ENCODE assay signal across 19 cellular contexts in the genomic region with DNA sequence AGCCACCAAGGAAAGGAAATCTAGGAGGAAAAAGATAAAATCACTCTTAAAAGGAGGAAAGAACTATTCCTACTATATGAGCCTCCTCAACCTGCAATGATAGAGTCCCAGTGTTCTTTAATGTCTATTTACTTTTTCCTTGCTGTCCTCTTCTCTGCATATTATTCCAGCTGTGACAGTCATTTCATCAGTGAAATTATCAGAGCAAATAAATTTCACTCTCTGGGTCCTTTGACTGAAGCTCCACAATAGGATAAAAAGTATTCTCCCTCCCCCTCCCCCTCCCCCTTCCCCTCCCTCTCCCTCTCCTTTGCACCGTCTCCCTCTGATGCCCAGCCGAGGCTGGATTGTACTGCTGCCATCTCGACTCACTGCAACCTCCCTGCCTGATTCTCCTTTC.
"Had no signal": no experiment of that assay in that cellular context is flagged by ENCODE, and none has a peak within 500 bp of the region (broad histone marks: within the 10 kb centered on the region; RNA-seq: fewer than 3 reads in every experiment).

No MANE protein-coding gene starts in this region.

- H3K9ac ChIP-seq: SK-N-SH had no signal

- H3K9me2 ChIP-seq: SK-N-SH had no signal

- ATAC-seq: Panc1, PC-3, T-cell had no signal

- H3K9me3 ChIP-seq: SK-N-SH had no signal

- H3K27ac ChIP-seq: RWPE1 had no signal

- DNase-seq: KBM-7, NCI-H1092, NCI-H1105 treated with DMSO at 0.1 percent for 48 hours, NCI-H1417 treated with DMSO at 0.1 percent for 48 hours, NCI-H1694, NCI-H187 treated with DMSO at 0.1 percent for 48 hours, NCI-H2029 treated with DMSO at 0.1 percent for 48 hours, NCI-H2171 treated with DMSO at 0.1 percent for 48 hours, NCI-H345, NCI-H524, NCI-H526 treated with DMSO at 0.1 percent for 48 hours, NCI-H748 treated with DMSO at 0.1 percent for 48 hours, PC-3, SHP77, SK-N-SH, SW 1271, T-cell had no signal

- H3K4me2 ChIP-seq: SK-N-SH had no signal
